Comparison of ENCODE assay signal across 8 cellular contexts in genomic region chr3:175346573-175347356, GRCh38.
A peak's percentile ranks its signal among the peaks of the same experiment; 100 is the strongest.
DNase-seq lines count a peak whose midpoint lies in the region; ATAC-seq and TF ChIP-seq lines count a peak whose summit lies in the region.

No MANE protein-coding gene starts in this region.

- no peak overlapping the region for H3K4me3 ChIP-seq in smooth muscle cell

- H3K4me2 ChIP-seq in smooth muscle cell: no peak overlapping the region

- H3K79me2 ChIP-seq in smooth muscle cell (ENCODE audit: low read depth): no peaks in the 10 kb centered on the region

- no peak overlapping the region for H2AFZ ChIP-seq in smooth muscle cell (ENCODE audit: low read depth)

- no peaks in the 10 kb centered on the region for H3K27me3 Mint-ChIP-seq in mesothelial cell of epicardium (ENCODE audit: low read depth)
- H3K27me3 Mint-ChIP-seq in effector memory CD8-positive, alpha-beta T cell: no peaks in the 10 kb centered on the region

- H3K27me3 ChIP-seq in smooth muscle cell (ENCODE audit: low read depth): no peaks in the 10 kb centered on the region

- no peak overlapping the region for H3K9ac ChIP-seq in smooth muscle cell (ENCODE audit: low read depth)

- H3K9me3 ChIP-seq in smooth muscle cell (replicated peaks; ENCODE audit: low read depth): no peaks in the 10 kb centered on the region

- no peak for TF ChIP-seq CTCF in smooth muscle cell (IDR thresholded peaks at IDR 0.05; ENCODE audit: borderline replicate concordance, insufficient read depth, poor library complexity, severe bottlenecking)
- TF ChIP-seq CTCF in mesothelial cell of epicardium (IDR thresholded peaks at IDR 0.05; ENCODE audit: unreplicated experiment): no peak

- no peak overlapping the region for H3K27ac ChIP-seq in smooth muscle cell (ENCODE audit: low read depth)

- no peak overlapping the region for H3K4me3 Mint-ChIP-seq in mesothelial cell of epicardium
- no peak overlapping the region for H3K4me3 Mint-ChIP-seq in effector memory CD8-positive, alpha-beta T cell

- no peaks in the 10 kb centered on the region for H3K4me1 ChIP-seq in smooth muscle cell (ENCODE audit: low read depth)

- no peak for ATAC-seq in GM19452 (IDR thresholded peaks at IDR 0.05; ENCODE audit: unreplicated experiment)
- ATAC-seq in effector memory CD8-positive, alpha-beta T cell (replicated peaks): no peak

- H3K36me3 Mint-ChIP-seq in mesothelial cell of epicardium: no peaks in the 10 kb centered on the region
- H3K36me3 Mint-ChIP-seq in effector memory CD8-positive, alpha-beta T cell (ENCODE audit: insufficient read depth): peaks cover 2% of the 10 kb centered on the region

- no peaks in the 10 kb centered on the region for H3K36me3 ChIP-seq in smooth muscle cell (ENCODE audit: low read depth)

- no peak overlapping the region for H3K27ac Mint-ChIP-seq in mesothelial cell of epicardium
- H3K27ac Mint-ChIP-seq in effector memory CD8-positive, alpha-beta T cell: no peak overlapping the region

- H4K20me1 ChIP-seq in smooth muscle cell (ENCODE audit: low read depth): no peaks in the 10 kb centered on the region

- 46% methylated on average over 8 of the region's 8 CpGs for WGBS in smooth muscle cell (ENCODE audit: low lambda C conversion rate)

- H3K4me1 Mint-ChIP-seq in mesothelial cell of epicardium: peaks cover 9% of the 10 kb centered on the region
- no peaks in the 10 kb centered on the region for H3K4me1 Mint-ChIP-seq in effector memory CD8-positive, alpha-beta T cell (ENCODE audit: low read depth in 2 of 2)

- no peaks in the 10 kb centered on the region for H3F3A ChIP-seq in smooth muscle cell (ENCODE audit: low read depth)

- peak; percentile 87 for DNase-seq in HCEC 1CT
- peak; percentile 55 for DNase-seq in RKO (ENCODE audit: low spot score)
- peak; percentile 42 for DNase-seq in glomerular endothelial cell (ENCODE audit: extremely low read depth, low read depth, low spot score)
- peak; percentile 1 for DNase-seq in smooth muscle cell (lab: John Stamatoyannopoulos, UW; ENCODE audit: unreplicated experiment)
- no peak for DNase-seq in NCI-H187 treated with DMSO at 0.1 percent for 48 hours (lab: John Stamatoyannopoulos, UW)
- DNase-seq in mesothelial cell of epicardium (ENCODE audit: low spot score in 2 of 2, unreplicated experiment in 2 of 2): no peak
- DNase-seq in effector memory CD8-positive, alpha-beta T cell: no peak

- H3K9me3 Mint-ChIP-seq in mesothelial cell of epicardium: no peaks in the 10 kb centered on the region
- H3K9me3 Mint-ChIP-seq in effector memory CD8-positive, alpha-beta T cell: peaks cover 13 to 15% of the 10 kb centered on the region in 2 donors

Comparison
In these comparisons a context has a peak if more than half of its experiments do, and no peak if none do; other contexts are left out.
1. DNase-seq: peak in HCEC 1CT (single experiment), RKO (single experiment), glomerular endothelial cell (single experiment) and smooth muscle cell (single experiment); none in NCI-H187 treated with DMSO at 0.1 percent for 48 hours (single experiment), mesothelial cell of epicardium (0 of 2) and effector memory CD8-positive, alpha-beta T cell (0 of 3).